In genomic region chr7:38178695-38179344, GRCh38 we compare ENCODE assay signal across 8 cellular contexts. TPM values are rescaled to one million over a fixed set of nuclear protein-coding genes. Genes with fewer than 3 reads are reported as not detected.
DNase-seq lines count a peak whose midpoint lies in the region; ATAC-seq and TF ChIP-seq lines count a peak whose summit lies in the region.

No MANE protein-coding gene starts in this region.

- peaks cover 0 to 52% (median 34%) of the 10 kb centered on the region in 12 donors for H3K4me1 ChIP-seq in heart left ventricle
- peaks cover 24 to 34% of the 10 kb centered on the region in 2 donors for H3K4me1 ChIP-seq in gastrocnemius medialis

- peak overlapping the region; percentile 87 for H3K27ac Mint-ChIP-seq in activated T-helper 1 cell treated with anti-CD3 and anti-CD28 coated beads, Interleukin-12 subunit alpha, Interleukin-12 subunit beta, Interleukin-2, Interleukin-4 antibody, amounts not matched to agents 30 ng/mL and 10 ng/mL and 1 ng/mL, durations not matched to agents 14 hours and 24 hours and 36 hours

- DNase-seq in GM06990 (ENCODE audit: extremely low read depth, insufficient read length) (no peak), heart left ventricle (no peak), gastrocnemius medialis (peak in 1 of 2 donors; percentile 3), cortex of kidney (lab: John Stamatoyannopoulos, UW) (no peak), HT-29 (ENCODE audit: low spot score) (no peak)
- DNase-seq in activated T-helper 1 cell treated with anti-CD3 and anti-CD28 coated beads, Interleukin-12 subunit alpha, Interleukin-12 subunit beta, Interleukin-2, Interleukin-4 antibody, amounts not matched to agents 30 ng/mL and 10 ng/mL and 1 ng/mL, durations not matched to agents 14 hours and 24 hours and 36 hours (ENCODE audit: low spot score): no peak

- in situ Hi-C loops in gastrocnemius medialis (cut with MboI; ENCODE audit: low sequenced_read_pairs in 4 of 4): loop anchor here in 1 of 4 donors (10.0 kb wide), 1 partner anchor 46 kb away; no protein-coding TSS in a partner anchor

- H3K4me3 Mint-ChIP-seq in activated T-helper 1 cell treated with anti-CD3 and anti-CD28 coated beads, Interleukin-12 subunit alpha, Interleukin-12 subunit beta, Interleukin-2, Interleukin-4 antibody, amounts not matched to agents 30 ng/mL and 10 ng/mL and 1 ng/mL, durations not matched to agents 14 hours and 24 hours and 36 hours: peak overlapping the region; percentile 94

- H3K9me3 ChIP-seq in heart left ventricle: no peaks in the 10 kb centered on the region
- no peaks in the 10 kb centered on the region for H3K9me3 ChIP-seq in gastrocnemius medialis

- H3K36me3 ChIP-seq in GM06990 (ENCODE audit: control insufficient read depth, insufficient read depth, low read length): no peaks in the 10 kb centered on the region
- no peaks in the 10 kb centered on the region for H3K36me3 ChIP-seq in heart left ventricle
- no peaks in the 10 kb centered on the region for H3K36me3 ChIP-seq in gastrocnemius medialis

- peak overlapping the region; percentile 74 to 95 (median 92) for H3K27ac ChIP-seq in heart left ventricle
- H3K27ac ChIP-seq in gastrocnemius medialis: peak overlapping the region; percentile 85 to 96 (median 89)

- no peaks in the 10 kb centered on the region for H3K27me3 ChIP-seq in GM06990 (replicated peaks; ENCODE audit: control insufficient read depth, insufficient read depth, low read length)
- no peaks in the 10 kb centered on the region for H3K27me3 ChIP-seq in heart left ventricle
- no peaks in the 10 kb centered on the region for H3K27me3 ChIP-seq in gastrocnemius medialis

- peak; percentile 10 for TF ChIP-seq CTCF in GM06990 (IDR thresholded peaks at IDR 0.05; ENCODE audit: insufficient read depth, low read length, poor library complexity, severe bottlenecking)
- TF ChIP-seq CTCF in heart left ventricle (IDR thresholded peaks at IDR 0.05): peak in 3 of 12 donors; percentile 2 to 16 (median 15)
- no peak for TF ChIP-seq CTCF in gastrocnemius medialis (IDR thresholded peaks at IDR 0.05 in 4 of 5, conservative IDR thresholded peaks at IDR 0.05 in 1 of 5)

- H3K4me3 ChIP-seq in GM06990 (replicated peaks; ENCODE audit: low read depth, low read length) (peak overlapping the region; percentile 99), heart left ventricle (peak overlapping the region; percentile 67 to 96 (median 83)), gastrocnemius medialis (peak overlapping the region; percentile 66 to 96 (median 85))

- 7 to 9% (median 8%) methylated on average over 15 of the region's 15 CpGs for WGBS in heart left ventricle, 4 donors

- peaks cover 6% of the 10 kb centered on the region for H3K36me3 Mint-ChIP-seq in activated T-helper 1 cell treated with anti-CD3 and anti-CD28 coated beads, Interleukin-12 subunit alpha, Interleukin-12 subunit beta, Interleukin-2, Interleukin-4 antibody, amounts not matched to agents 30 ng/mL and 10 ng/mL and 1 ng/mL, durations not matched to agents 14 hours and 24 hours and 36 hours (ENCODE audit: low read depth)

- H3K27me3 Mint-ChIP-seq in activated T-helper 1 cell treated with anti-CD3 and anti-CD28 coated beads, Interleukin-12 subunit alpha, Interleukin-12 subunit beta, Interleukin-2, Interleukin-4 antibody, amounts not matched to agents 30 ng/mL and 10 ng/mL and 1 ng/mL, durations not matched to agents 14 hours and 24 hours and 36 hours (ENCODE audit: insufficient read depth): no peaks in the 10 kb centered on the region

- peaks cover 50% of the 10 kb centered on the region for H3K4me1 Mint-ChIP-seq in activated T-helper 1 cell treated with anti-CD3 and anti-CD28 coated beads, Interleukin-12 subunit alpha, Interleukin-12 subunit beta, Interleukin-2, Interleukin-4 antibody, amounts not matched to agents 30 ng/mL and 10 ng/mL and 1 ng/mL, durations not matched to agents 14 hours and 24 hours and 36 hours (ENCODE audit: low read depth)

- H3K9me3 Mint-ChIP-seq in activated T-helper 1 cell treated with anti-CD3 and anti-CD28 coated beads, Interleukin-12 subunit alpha, Interleukin-12 subunit beta, Interleukin-2, Interleukin-4 antibody, amounts not matched to agents 30 ng/mL and 10 ng/mL and 1 ng/mL, durations not matched to agents 14 hours and 24 hours and 36 hours: no peaks in the 10 kb centered on the region

- peak; percentile 24 for ATAC-seq in GM21360 (IDR thresholded peaks at IDR 0.05; ENCODE audit: unreplicated experiment)
- peak; percentile 33 for ATAC-seq in HG03521 (IDR thresholded peaks at IDR 0.05; ENCODE audit: unreplicated experiment)
- peak in 2 of 4 donors; percentile 23 to 48 for ATAC-seq in heart left ventricle
- ATAC-seq in gastrocnemius medialis: peak; percentile 35 to 42

- TF ChIP-seq POLR2A in heart left ventricle (IDR thresholded peaks at IDR 0.05) (no peak), gastrocnemius medialis (IDR thresholded peaks at IDR 0.05) (no peak)

- intact Hi-C loops in activated T-helper 1 cell treated with anti-CD3 and anti-CD28 coated beads, Interleukin-12 subunit alpha, Interleukin-12 subunit beta, Interleukin-2, Interleukin-4 antibody, amounts not matched to agents 30 ng/mL and 10 ng/mL and 1 ng/mL, durations not matched to agents 14 hours and 24 hours and 36 hours (cut with micrococcal nuclease): loop anchor here (1.0 to 10.0 kb wide), 9 partner anchors 36 to 1956 kb away; partner anchors contain the start of genes MPLKIP, SUGCT and VPS41
- intact Hi-C loops in heart left ventricle (cut with DNase I): loop anchor here in 3 of 10 donors (1.0 to 5.0 kb wide), 3 partner anchors 33 to 38 kb away; no protein-coding TSS in a partner anchor
- intact Hi-C loops in gastrocnemius medialis (cut with DNase I; ENCODE audit: low total_unique reads): loop anchor here (2.0 kb wide), 2 partner anchors 36 to 258 kb away; partner anchors contain the start of gene EPDR1

RNA-seq across cellular contexts. Expression of gene STARD3NL, which starts 0.8 kb away (rescaled TPM):
- total RNA-seq in activated T-helper 1 cell treated with anti-CD3 and anti-CD28 coated beads, Interleukin-12 subunit alpha, Interleukin-12 subunit beta, Interleukin-2, Interleukin-4 antibody, amounts not matched to agents 30 ng/mL and 10 ng/mL and 1 ng/mL, durations not matched to agents 14 hours and 24 hours and 36 hours: 28.5 and 31.5 TPM in 2 replicates
- 10 to 100 TPM; 21.1 to 33.7 (median 23.8) TPM for total RNA-seq in heart left ventricle
- polyA plus RNA-seq in heart left ventricle: 10 to 100 TPM; 10.3 to 37.6 TPM
- 10 to 100 TPM; 18.1 to 22.0 (median 19.7) TPM for total RNA-seq in gastrocnemius medialis
- 25.5 and 25.8 TPM in 2 replicates for total RNA-seq in HT-29 (2014; rRNA removed; shearing (Covaris generic))
